In the genomic region with DNA sequence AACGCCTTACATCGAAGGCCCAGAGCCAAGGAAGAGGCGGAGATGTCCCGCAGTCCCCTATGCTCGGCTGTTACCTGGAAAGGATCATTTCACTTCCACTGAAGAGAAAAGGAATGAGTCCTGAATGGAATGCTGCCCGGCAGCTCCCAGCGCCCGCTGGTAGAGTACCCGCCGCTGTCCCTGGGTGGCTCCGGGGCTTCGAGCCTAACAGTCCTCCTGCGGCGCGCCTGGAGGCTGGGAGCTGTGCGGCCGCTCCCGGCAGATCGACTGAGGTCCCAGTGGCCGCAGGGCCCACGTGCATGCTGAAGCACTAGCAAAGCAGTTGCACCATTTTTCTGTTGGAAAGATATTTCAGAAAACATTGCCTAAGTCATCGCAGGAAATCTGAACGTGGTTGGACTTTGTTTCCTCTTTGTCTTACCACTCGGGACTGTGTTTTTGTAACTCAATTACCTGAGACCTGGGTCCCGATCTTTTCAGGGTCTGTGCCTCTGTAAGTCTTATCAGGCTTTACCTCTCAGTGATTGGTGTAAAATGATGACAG, we compare ENCODE assay signal across 1 cellular context.
TF ChIP-seq lines count a peak whose summit lies in the region.

No MANE protein-coding gene starts in this region.

TF ChIP-seq in H1, 55 proteins besides CTCF, POLR2A, EP300 and RAD21:
- TF ChIP-seq SUZ12 (IDR thresholded peaks at IDR 0.05; ENCODE audit: low read length) (peak; percentile 60; the same call in 1 of the 2 replicates), TCF12 (IDR thresholded peaks at IDR 0.05; ENCODE audit: low read depth, low read length) (no peak), TEAD4 (IDR thresholded peaks at IDR 0.05; ENCODE audit: low read depth, low read length) (peak; percentile 56; the same call in 1 of the 2 replicates), MAFK (IDR thresholded peaks at IDR 0.05; ENCODE audit: low read depth, low read length) (no peak), RFX5 (IDR thresholded peaks at IDR 0.05; ENCODE audit: borderline replicate concordance, low read depth, low read length) (no peak), KDM4A (IDR thresholded peaks at IDR 0.05; ENCODE audit: low read depth, low read length, severe bottlenecking) (peak; percentile 65), CREB1 (IDR thresholded peaks at IDR 0.05) (no peak; the same call in 1 of the 2 replicates), GABPA (IDR thresholded peaks at IDR 0.05; ENCODE audit: borderline replicate concordance, insufficient read depth, low read length) (no peak), CHD1 (IDR thresholded peaks at IDR 0.05; ENCODE audit: low read depth, low read length) (no peak), CTBP2 (IDR thresholded peaks at IDR 0.05; ENCODE audit: borderline replicate concordance, insufficient read depth, insufficient read length, low read length) (peak; percentile 32), NANOG (IDR thresholded peaks at IDR 0.05; ENCODE audit: insufficient read depth, low read depth, low read length, poor library complexity, severe bottlenecking) (no peak), CHD7 (IDR thresholded peaks at IDR 0.05; ENCODE audit: insufficient replicate concordance, low read length) (peak; percentile 3), POLR2AphosphoS5 (IDR thresholded peaks at IDR 0.05; ENCODE audit: low read depth, low read length) (no peak), HDAC2 (IDR thresholded peaks at IDR 0.05; ENCODE audit: borderline replicate concordance in 1 of 2, low read depth in 2 of 2, low read length in 2 of 2) (peak; percentile 6 to 65; a peak in 1 of 4 replicates), GTF2F1 (IDR thresholded peaks at IDR 0.05; ENCODE audit: borderline replicate concordance, low read depth, low read length) (no peak), KDM5A (IDR thresholded peaks at IDR 0.05; ENCODE audit: low read length) (no peak), SIX5 (IDR thresholded peaks at IDR 0.05; ENCODE audit: low read depth, low read length) (no peak), E2F6 (IDR thresholded peaks at IDR 0.05) (peak; percentile 83), EZH2 (IDR thresholded peaks at IDR 0.05; ENCODE audit: low read depth, low read length, severe bottlenecking) (peak; percentile 39), RNF2 (IDR thresholded peaks at IDR 0.05; ENCODE audit: borderline replicate concordance, low read depth, low read length, missing control alignments, poor library complexity, severe bottlenecking) (no peak), TBP (IDR thresholded peaks at IDR 0.05; ENCODE audit: low read depth, low read length) (peak; percentile 55; the same call in 1 of the 2 replicates), TAF1 (IDR thresholded peaks at IDR 0.05; ENCODE audit: low read depth, low read length) (0 out of 2 replicates have a peak, but pooled peaks have one; percentile 40), SIN3A (conservative IDR thresholded peaks at IDR 0.05 in 1 of 2, IDR thresholded peaks at IDR 0.05 in 1 of 2; ENCODE audit: low read depth in 1 of 2, low read length in 2 of 2) (peak in 1 of 2 experiments; percentile 44; a peak in 1 of 4 replicates), RBBP5 (IDR thresholded peaks at IDR 0.05; ENCODE audit: borderline replicate concordance, low read depth, low read length) (no peak), ASH2L (IDR thresholded peaks at IDR 0.05; ENCODE audit: low read length) (peak; percentile 58), SP4 (IDR thresholded peaks at IDR 0.05; ENCODE audit: low read length) (no peak), CBX8 (IDR thresholded peaks at IDR 0.05; ENCODE audit: borderline replicate concordance, low read depth, low read length) (no peak), TAF7 (optimal IDR thresholded peaks at IDR 0.05; ENCODE audit: borderline replicate concordance, low read depth, low read length) (no peak), HDAC6 (IDR thresholded peaks at IDR 0.05; ENCODE audit: low read depth, low read length) (no peak)
- TF ChIP-seq, protein P1, sequence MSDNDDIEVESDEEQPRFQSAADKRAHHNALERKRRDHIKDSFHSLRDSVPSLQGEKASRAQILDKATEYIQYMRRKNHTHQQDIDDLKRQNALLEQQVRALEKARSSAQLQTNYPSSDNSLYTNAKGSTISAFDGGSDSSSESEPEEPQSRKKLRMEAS (IDR thresholded peaks at IDR 0.05), result peak; percentile 91
